Comparison of ENCODE assay signal across 19 cellular contexts in the genomic region with DNA sequence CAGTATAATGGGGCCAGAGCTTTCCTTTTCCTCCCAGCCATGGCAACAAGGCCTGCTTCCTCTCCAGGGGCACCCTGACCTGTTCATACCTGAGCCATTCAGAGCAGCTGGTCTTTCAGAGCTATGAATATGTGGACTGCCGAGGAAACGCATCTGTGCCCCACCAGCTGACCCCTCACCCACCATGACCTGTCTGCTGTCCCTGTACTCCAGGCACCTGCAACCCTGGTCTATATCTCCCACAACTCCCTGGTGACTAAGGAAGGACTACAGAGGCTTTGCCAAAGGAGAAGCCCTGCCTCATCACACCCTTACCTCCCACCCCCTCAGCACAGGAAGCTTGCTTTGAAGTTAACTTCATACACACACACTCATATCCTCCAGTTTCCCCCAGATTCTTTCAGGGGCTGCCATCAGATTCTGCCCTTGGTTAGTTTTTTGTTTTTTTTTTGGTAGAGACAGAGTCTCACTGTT. TPM values are rescaled to one million over a fixed set of nuclear protein-coding genes. Genes with fewer than 3 reads are reported as not detected.
DNase-seq lines count a peak whose midpoint lies in the region; ATAC-seq, FAIRE-seq and TF ChIP-seq lines count a peak whose summit lies in the region.
"Had no signal": no experiment of that assay in that cellular context is flagged by ENCODE, and none has a peak within 500 bp of the region (broad histone marks: within the 10 kb centered on the region; RNA-seq: fewer than 3 reads in every experiment).

No MANE protein-coding gene starts in this region.

- 92% methylated on average over 2 of the region's 2 CpGs for WGBS in HepG2 (ENCODE audit: low lambda C conversion rate)
- WGBS in right lobe of liver (ENCODE audit: insufficient coverage, low coverage, low lambda C conversion rate, missing lambda C conversion rate) = no CpG with 5 or more reads among the region's 2 CpGs

- TF ChIP-seq POLR2A in HepG2 (IDR thresholded peaks at IDR 0.05; ENCODE audit: insufficient read depth in 1 of 2, low read depth in 2 of 2, low read length in 2 of 2) (no peak; a peak in 1 of 4 replicates), right lobe of liver (IDR thresholded peaks at IDR 0.05) (no peak)

- in situ Hi-C loops in HepG2 (cut with HindIII; ENCODE audit: extremely low pct_ligation_motif_present, low pct_unique_long_range_greater_than_20kb) = no loop called here

- H3K27me3 ChIP-seq in HepG2 (ENCODE audit: control insufficient read depth in 1 of 2, insufficient read depth in 2 of 2, low read length in 2 of 2) (no peaks in the 10 kb centered on the region), right lobe of liver (no peaks in the 10 kb centered on the region)
- H3K27me3 ChIP-seq: neural progenitor cell had no signal

- H4K20me1 ChIP-seq in HepG2 (ENCODE audit: insufficient read depth, low read length) = no peaks in the 10 kb centered on the region

- peak overlapping the region; percentile 76 for H3K27ac Mint-ChIP-seq in activated CD4-positive, alpha-beta memory T cell treated with anti-CD3 and anti-CD28 coated beads for 36 hours
- H3K27ac Mint-ChIP-seq in dendritic cell treated with granulocyte-macrophage colony-stimulating factor and Interleukin-4, amounts not matched to agents 40 ng/mL and 50 ng/mL, for 4 days = peak overlapping the region; percentile 45
- peak overlapping the region; percentile 31 for H3K27ac Mint-ChIP-seq in type B pancreatic cell
- H3K27ac Mint-ChIP-seq: neural progenitor cell had no signal

- peaks cover 70% of the 10 kb centered on the region for H3K4me1 ChIP-seq in HepG2 (ENCODE audit: insufficient read depth, low read length)
- peaks cover 0 to 46% (median 16%) of the 10 kb centered on the region in 4 donors for H3K4me1 ChIP-seq in right lobe of liver

- POLR2A ChIA-PET in HepG2 (lab: Yijun Ruan, JAX) = interaction anchor here (0.7 to 7.6 kb wide), 21 partner anchors 8 to 219 kb away, joined by 3 to 177 read pairs (median 11); partner anchors contain the start of genes NBR1, RPL27 and VAT1
- POLR2A ChIA-PET in activated CD4-positive, alpha-beta memory T cell treated with anti-CD3 and anti-CD28 coated beads for 36 hours (lab: Charles Lee) = interaction anchor here (2.6 kb wide), 1 partner anchor 99 kb away, joined by 20 read pairs; no protein-coding TSS in a partner anchor

- no TSS peak for BruUV-seq in HepG2 (replicated peaks; lab: Mats Ljungman, UMichigan)

- CTCF ChIA-PET in HepG2 (lab: Yijun Ruan, JAX; ENCODE audit: low intra/inter-chr PET ratio, low total read pairs) = no interaction called here
- CTCF ChIA-PET in activated CD4-positive, alpha-beta memory T cell treated with anti-CD3 and anti-CD28 coated beads for 36 hours (lab: Charles Lee) = interaction anchor here (0.6 kb wide), 1 partner anchor 97 kb away, joined by 3 read pairs; no protein-coding TSS in a partner anchor

- H3K36me3 Mint-ChIP-seq in activated CD4-positive, alpha-beta memory T cell treated with anti-CD3 and anti-CD28 coated beads for 36 hours = peaks cover 18% of the 10 kb centered on the region
- H3K36me3 Mint-ChIP-seq in dendritic cell treated with granulocyte-macrophage colony-stimulating factor and Interleukin-4, amounts not matched to agents 40 ng/mL and 50 ng/mL, for 4 days (ENCODE audit: low read depth) = peaks cover 100% of the 10 kb centered on the region
- no peaks in the 10 kb centered on the region for H3K36me3 Mint-ChIP-seq in type B pancreatic cell
- H3K36me3 Mint-ChIP-seq: neural progenitor cell had no signal

- FAIRE-seq in HepG2 (lab: Jason Lieb, UNC) = no peak
- FAIRE-seq: G401.6, GM12891 had no signal

- H3K9ac ChIP-seq in HepG2 (ENCODE audit: insufficient read depth, low read depth, low read length) = peak overlapping the region; percentile 67
- H3K9ac ChIP-seq: neural progenitor cell had no signal

- peak overlapping the region; percentile 94 for H3K27ac ChIP-seq in HepG2 (ENCODE audit: extremely low read length, insufficient read depth, low read length)
- no peak overlapping the region for H3K27ac ChIP-seq in right lobe of liver
- H3K27ac ChIP-seq: neural progenitor cell, PC-9 had no signal

- no peak for DNase-seq in HepG2 (ENCODE audit: low spot score)
- DNase-seq in right lobe of liver = no peak
- peak; percentile 33 for DNase-seq in activated CD4-positive, alpha-beta memory T cell treated with anti-CD3 and anti-CD28 coated beads for 36 hours
- DNase-seq in type B pancreatic cell (ENCODE audit: extremely low spot score, unreplicated experiment) = no peak
- no peak for DNase-seq in DMS 273 treated with DMSO at 0.1 percent for 48 hours (lab: John Stamatoyannopoulos, UW)
- no peak for DNase-seq in hippocampal formation (lab: John Stamatoyannopoulos, UW)
- DNase-seq: erythroblast, glutamatergic neuron, mesenchymal stem cell, MV-4-11, NCI-H748 treated with DMSO at 0.1 percent for 48 hours, PC-9 had no signal

- H3K4me3 ChIP-seq in HepG2 (replicated peaks in 1 of 3; ENCODE audit: insufficient read depth in 1 of 3, low read depth in 2 of 3, low read length in 3 of 3) (no peak overlapping the region), right lobe of liver (no peak overlapping the region)
- H3K4me3 ChIP-seq: neural progenitor cell, PC-9 had no signal

- peaks cover 14% of the 10 kb centered on the region for H3K79me2 ChIP-seq in HepG2 (ENCODE audit: insufficient read depth, low read length)

- peak; percentile 3; the same call in 2 of the 3 replicates for ATAC-seq in HepG2
- ATAC-seq in right lobe of liver = no peak
- no peak for ATAC-seq in GM19455 (IDR thresholded peaks at IDR 0.05; ENCODE audit: unreplicated experiment)

- no peak for TF ChIP-seq CTCF in HepG2 (CRISPR knock-in tag; IDR thresholded peaks at IDR 0.05)
- no peak for TF ChIP-seq CTCF in right lobe of liver (IDR thresholded peaks at IDR 0.05)
- no peak for TF ChIP-seq CTCF in type B pancreatic cell (conservative IDR thresholded peaks at IDR 0.05)

- no peaks in the 10 kb centered on the region for H3K9me3 ChIP-seq in HepG2 (ENCODE audit: low read length)
- no peaks in the 10 kb centered on the region for H3K9me3 ChIP-seq in right lobe of liver

- no peak overlapping the region for H2AFZ ChIP-seq in HepG2 (ENCODE audit: low read length)
- H2AFZ ChIP-seq: neural progenitor cell, PC-9 had no signal

- TF ChIP-seq EP300 in HepG2 (IDR thresholded peaks at IDR 0.05; ENCODE audit: low read depth in 2 of 2, low read length in 2 of 2) (no peak), HepG2 (CRISPR knock-in tag; IDR thresholded peaks at IDR 0.05; ENCODE audit: borderline replicate concordance) (no peak)

- H3K9me3 Mint-ChIP-seq in activated CD4-positive, alpha-beta memory T cell treated with anti-CD3 and anti-CD28 coated beads for 36 hours = no peaks in the 10 kb centered on the region
- H3K9me3 Mint-ChIP-seq in dendritic cell treated with granulocyte-macrophage colony-stimulating factor and Interleukin-4, amounts not matched to agents 40 ng/mL and 50 ng/mL, for 4 days = no peaks in the 10 kb centered on the region
- H3K9me3 Mint-ChIP-seq in type B pancreatic cell = no peaks in the 10 kb centered on the region
- H3K9me3 Mint-ChIP-seq: neural progenitor cell had no signal

- H3K4me2 ChIP-seq in HepG2 (ENCODE audit: low read depth, low read length) = peak overlapping the region; percentile 40
- H3K4me2 ChIP-seq: neural progenitor cell, PC-9 had no signal

- peaks cover 11 to 44% of the 10 kb centered on the region in 2 experiments for H3K36me3 ChIP-seq in HepG2 (replicated peaks in 1 of 2; ENCODE audit: control insufficient read depth in 1 of 2, insufficient read depth in 2 of 2, low read length in 2 of 2)
- peaks cover 0 to 9% (median 1%) of the 10 kb centered on the region in 4 donors for H3K36me3 ChIP-seq in right lobe of liver
- H3K36me3 ChIP-seq: neural progenitor cell had no signal

- intact Hi-C loops in HepG2 (cut with micrococcal nuclease; ENCODE audit: unreplicated experiment) (loop anchor here (2.0 kb wide), 1 partner anchor 47 kb away; the partner anchor contains the start of gene NBR1), right lobe of liver (cut with DNase I) (no loop called here)
- intact Hi-C loops in activated CD4-positive, alpha-beta memory T cell treated with anti-CD3 and anti-CD28 coated beads for 36 hours (cut with micrococcal nuclease) = loop anchor here (10.0 kb wide), 1 partner anchor 267 kb away; the partner anchor contains the start of gene DHX8
- intact Hi-C loops in dendritic cell treated with granulocyte-macrophage colony-stimulating factor and Interleukin-4, amounts not matched to agents 40 ng/mL and 50 ng/mL, for 4 days (cut with micrococcal nuclease) = no loop called here

- no peak for TF ChIP-seq RAD21 in HepG2 (CRISPR knock-in tag; IDR thresholded peaks at IDR 0.05)

- peaks cover 27% of the 10 kb centered on the region for H3K4me1 Mint-ChIP-seq in activated CD4-positive, alpha-beta memory T cell treated with anti-CD3 and anti-CD28 coated beads for 36 hours (ENCODE audit: low read depth)
- peaks cover 84% of the 10 kb centered on the region for H3K4me1 Mint-ChIP-seq in dendritic cell treated with granulocyte-macrophage colony-stimulating factor and Interleukin-4, amounts not matched to agents 40 ng/mL and 50 ng/mL, for 4 days (ENCODE audit: low read depth)
- peaks cover 9% of the 10 kb centered on the region for H3K4me1 Mint-ChIP-seq in type B pancreatic cell (ENCODE audit: unreplicated experiment)

- H3K4me3 Mint-ChIP-seq in activated CD4-positive, alpha-beta memory T cell treated with anti-CD3 and anti-CD28 coated beads for 36 hours = no peak overlapping the region
- no peak overlapping the region for H3K4me3 Mint-ChIP-seq in dendritic cell treated with granulocyte-macrophage colony-stimulating factor and Interleukin-4, amounts not matched to agents 40 ng/mL and 50 ng/mL, for 4 days
- H3K4me3 Mint-ChIP-seq in type B pancreatic cell = no peak overlapping the region
- H3K4me3 Mint-ChIP-seq: neural progenitor cell had no signal

- H3K27me3 Mint-ChIP-seq in activated CD4-positive, alpha-beta memory T cell treated with anti-CD3 and anti-CD28 coated beads for 36 hours = no peaks in the 10 kb centered on the region
- no peaks in the 10 kb centered on the region for H3K27me3 Mint-ChIP-seq in dendritic cell treated with granulocyte-macrophage colony-stimulating factor and Interleukin-4, amounts not matched to agents 40 ng/mL and 50 ng/mL, for 4 days
- no peaks in the 10 kb centered on the region for H3K27me3 Mint-ChIP-seq in type B pancreatic cell

RNA-seq across cellular contexts. Expression of gene TMEM106A, which starts 6.0 kb away (rescaled TPM):
- 7.3 and 16.9 TPM in 2 replicates for total RNA-seq in HepG2 (2016; rRNA removed; fragmentation: Illumina TruSeq; extraction: Trizol)
- total RNA-seq in HepG2 (2016; cell fraction: cytosol; rRNA removed; fragmentation: Illumina TruSeq; extraction: Trizol; ENCODE audit: low read depth) = 3.9 and 4.5 TPM in 2 replicates
- total RNA-seq in HepG2 (2016; cell fraction: insoluble cytoplasmic fraction; rRNA removed; fragmentation: Illumina TruSeq; extraction: Trizol) = 6.1 and 18.6 TPM in 2 replicates
- 6.4 and 6.9 TPM in 2 replicates for total RNA-seq in HepG2 (2016; cell fraction: membrane; rRNA removed; fragmentation: Illumina TruSeq; extraction: Trizol)
- 20.5 and 23.8 TPM in 2 replicates for total RNA-seq in HepG2 (2016; cell fraction: nucleus; rRNA removed; fragmentation: Illumina TruSeq; extraction: Trizol)
- 34.9 and 35.9 TPM in 2 replicates for polyA plus RNA-seq in HepG2 (2011; rRNA removed)
- polyA plus RNA-seq in HepG2 (2011; cell fraction: cytosol; rRNA removed) = 23.9 and 25.0 TPM in 2 replicates
- polyA plus RNA-seq in HepG2 (2011; cell fraction: nucleus; rRNA removed) = 47.7 and 53.8 TPM in 2 replicates
- polyA plus RNA-seq in HepG2 (2012) = 16.4 and 17.3 TPM in 2 replicates
- 1.5 and 1.7 TPM in 2 replicates for polyA plus RNA-seq in HepG2 (2016; cell fraction: cytosol; fragmentation: Illumina TruSeq; extraction: Trizol; ENCODE audit: low read depth)
- polyA plus RNA-seq in HepG2 (2016; cell fraction: insoluble cytoplasmic fraction; fragmentation: Illumina TruSeq; extraction: Trizol; ENCODE audit: low read depth) = 4.9 and 7.2 TPM in 2 replicates
- 2.8 and 3.9 TPM in 2 replicates for polyA plus RNA-seq in HepG2 (2016; cell fraction: membrane; fragmentation: Illumina TruSeq; extraction: Trizol; ENCODE audit: low read depth)
- 25.2 and 27.5 TPM in 2 replicates for polyA plus RNA-seq in HepG2 (2016; cell fraction: nucleus; fragmentation: Illumina TruSeq; extraction: Trizol; ENCODE audit: insufficient read depth, low read depth)
- polyA minus RNA-seq in HepG2 (2011; rRNA and poly(A)+ RNA removed; ENCODE audit: low replicate concordance) = 1.4 and 123 TPM in 2 replicates
- 16.5 and 18.7 TPM in 2 replicates for polyA minus RNA-seq in HepG2 (2011; cell fraction: cytosol; rRNA and poly(A)+ RNA removed)
- 64.1 and 65.3 TPM in 2 replicates for polyA minus RNA-seq in HepG2 (2011; cell fraction: nucleus; rRNA and poly(A)+ RNA removed)
- total RNA-seq in right lobe of liver = 1 to 10 TPM; 3.1 to 8.4 (median 4.5) TPM
- 10 to 100 TPM; 10.1 to 10.4 TPM for total RNA-seq in activated CD4-positive, alpha-beta memory T cell treated with anti-CD3 and anti-CD28 coated beads for 36 hours
- 4.4 TPM in 2 replicates for total RNA-seq in type B pancreatic cell (ENCODE audit: low replicate concordance)

RNA-seq across cellular contexts. Expression of gene CCDC200, which starts 10.8 kb away (rescaled TPM):
- total RNA-seq in HepG2 (2016; rRNA removed; fragmentation: Illumina TruSeq; extraction: Trizol) = not detected in 2 replicates
- not detected in 2 replicates for total RNA-seq in HepG2 (2016; cell fraction: cytosol; rRNA removed; fragmentation: Illumina TruSeq; extraction: Trizol; ENCODE audit: low read depth)
- not detected in 2 replicates for total RNA-seq in HepG2 (2016; cell fraction: insoluble cytoplasmic fraction; rRNA removed; fragmentation: Illumina TruSeq; extraction: Trizol)
- total RNA-seq in HepG2 (2016; cell fraction: membrane; rRNA removed; fragmentation: Illumina TruSeq; extraction: Trizol) = not detected in 2 replicates
- total RNA-seq in HepG2 (2016; cell fraction: nucleus; rRNA removed; fragmentation: Illumina TruSeq; extraction: Trizol) = not detected in 2 replicates
- not detected in 2 replicates for polyA plus RNA-seq in HepG2 (2011; rRNA removed)
- polyA plus RNA-seq in HepG2 (2011; cell fraction: cytosol; rRNA removed) = not detected in 2 replicates
- 0.35 TPM in 1 of 2 replicates, not detected in the other for polyA plus RNA-seq in HepG2 (2011; cell fraction: nucleus; rRNA removed)
- polyA plus RNA-seq in HepG2 (2012) = 3.0 and 6.9 TPM in 2 replicates
- not detected in 2 replicates for polyA plus RNA-seq in HepG2 (2016; cell fraction: cytosol; fragmentation: Illumina TruSeq; extraction: Trizol; ENCODE audit: low read depth)
- polyA plus RNA-seq in HepG2 (2016; cell fraction: insoluble cytoplasmic fraction; fragmentation: Illumina TruSeq; extraction: Trizol; ENCODE audit: low read depth) = not detected in 2 replicates
- polyA plus RNA-seq in HepG2 (2016; cell fraction: membrane; fragmentation: Illumina TruSeq; extraction: Trizol; ENCODE audit: low read depth) = not detected in 2 replicates
- not detected in 2 replicates for polyA plus RNA-seq in HepG2 (2016; cell fraction: nucleus; fragmentation: Illumina TruSeq; extraction: Trizol; ENCODE audit: insufficient read depth, low read depth)
- 0.28 and 0.48 TPM in 2 replicates for polyA minus RNA-seq in HepG2 (2011; rRNA and poly(A)+ RNA removed; ENCODE audit: low replicate concordance)
- not detected in 2 replicates for polyA minus RNA-seq in HepG2 (2011; cell fraction: cytosol; rRNA and poly(A)+ RNA removed)
- polyA minus RNA-seq in HepG2 (2011; cell fraction: nucleus; rRNA and poly(A)+ RNA removed) = 1.3 and 1.6 TPM in 2 replicates
- total RNA-seq in right lobe of liver = not detected
- total RNA-seq in activated CD4-positive, alpha-beta memory T cell treated with anti-CD3 and anti-CD28 coated beads for 36 hours = not detected
- total RNA-seq in type B pancreatic cell (ENCODE audit: low replicate concordance) = not detected in 2 replicates
- total RNA-seq: H4, PC-9, urinary bladder had no signal
- polyA plus RNA-seq: urinary bladder had no signal

RNA-seq across cellular contexts. Expression of gene RNU2-1, which starts 16.1 kb away (rescaled TPM):
- total RNA-seq in HepG2 (2016; rRNA removed; fragmentation: Illumina TruSeq; extraction: Trizol) (not detected in 2 replicates), right lobe of liver (1,000 to 10,000 TPM in 3 of 6 experiments, 100 to 1,000 TPM in 1, not detected in 2; 626 to 4,576 (median 3,287) TPM), type B pancreatic cell (ENCODE audit: low replicate concordance) (3,940 and 6,478 TPM in 2 replicates)
- 7.5 and 10.4 TPM in 2 replicates for total RNA-seq in HepG2 (2016; cell fraction: cytosol; rRNA removed; fragmentation: Illumina TruSeq; extraction: Trizol; ENCODE audit: low read depth)
- not detected in 2 replicates for total RNA-seq in HepG2 (2016; cell fraction: insoluble cytoplasmic fraction; rRNA removed; fragmentation: Illumina TruSeq; extraction: Trizol)
- total RNA-seq in HepG2 (2016; cell fraction: membrane; rRNA removed; fragmentation: Illumina TruSeq; extraction: Trizol) = not detected in 2 replicates
- total RNA-seq in HepG2 (2016; cell fraction: nucleus; rRNA removed; fragmentation: Illumina TruSeq; extraction: Trizol) = not detected in 2 replicates
- polyA plus RNA-seq in HepG2 (2011; rRNA removed) = not detected in 2 replicates
- not detected in 2 replicates for polyA plus RNA-seq in HepG2 (2011; cell fraction: cytosol; rRNA removed)
- polyA plus RNA-seq in HepG2 (2011; cell fraction: nucleus; rRNA removed) = not detected in 2 replicates
- not detected in 2 replicates for polyA plus RNA-seq in HepG2 (2012)
- polyA plus RNA-seq in HepG2 (2016; cell fraction: cytosol; fragmentation: Illumina TruSeq; extraction: Trizol; ENCODE audit: low read depth) = not detected in 2 replicates
- not detected in 2 replicates for polyA plus RNA-seq in HepG2 (2016; cell fraction: insoluble cytoplasmic fraction; fragmentation: Illumina TruSeq; extraction: Trizol; ENCODE audit: low read depth)
- polyA plus RNA-seq in HepG2 (2016; cell fraction: membrane; fragmentation: Illumina TruSeq; extraction: Trizol; ENCODE audit: low read depth) = not detected in 2 replicates
- not detected in 2 replicates for polyA plus RNA-seq in HepG2 (2016; cell fraction: nucleus; fragmentation: Illumina TruSeq; extraction: Trizol; ENCODE audit: insufficient read depth, low read depth)
- polyA minus RNA-seq in HepG2 (2011; rRNA and poly(A)+ RNA removed; ENCODE audit: low replicate concordance) = not detected in 2 replicates
- not detected in 2 replicates for polyA minus RNA-seq in HepG2 (2011; cell fraction: cytosol; rRNA and poly(A)+ RNA removed)
- polyA minus RNA-seq in HepG2 (2011; cell fraction: nucleus; rRNA and poly(A)+ RNA removed) = not detected in 2 replicates
- 1,000 to 10,000 TPM; 5,509 to 5,687 TPM for total RNA-seq in activated CD4-positive, alpha-beta memory T cell treated with anti-CD3 and anti-CD28 coated beads for 36 hours
- total RNA-seq: H4, urinary bladder had no signal
- polyA plus RNA-seq: urinary bladder had no signal

RNA-seq across cellular contexts. Expression of gene NBR1, which starts 46.6 kb away (rescaled TPM):
- 51.7 and 79.0 TPM in 2 replicates for total RNA-seq in HepG2 (2016; rRNA removed; fragmentation: Illumina TruSeq; extraction: Trizol)
- total RNA-seq in HepG2 (2016; cell fraction: cytosol; rRNA removed; fragmentation: Illumina TruSeq; extraction: Trizol; ENCODE audit: low read depth) = 9.9 and 10.8 TPM in 2 replicates
- 50.3 and 77.3 TPM in 2 replicates for total RNA-seq in HepG2 (2016; cell fraction: insoluble cytoplasmic fraction; rRNA removed; fragmentation: Illumina TruSeq; extraction: Trizol)
- total RNA-seq in HepG2 (2016; cell fraction: membrane; rRNA removed; fragmentation: Illumina TruSeq; extraction: Trizol) = 20.1 and 22.1 TPM in 2 replicates
- total RNA-seq in HepG2 (2016; cell fraction: nucleus; rRNA removed; fragmentation: Illumina TruSeq; extraction: Trizol) = 35.7 and 36.9 TPM in 2 replicates
- 102 and 121 TPM in 2 replicates for polyA plus RNA-seq in HepG2 (2011; rRNA removed)
- polyA plus RNA-seq in HepG2 (2011; cell fraction: cytosol; rRNA removed) = 87.1 and 91.6 TPM in 2 replicates
- polyA plus RNA-seq in HepG2 (2011; cell fraction: nucleus; rRNA removed) = 53.9 and 55.2 TPM in 2 replicates
- 78.0 and 105 TPM in 2 replicates for polyA plus RNA-seq in HepG2 (2012)
- 5.5 and 5.9 TPM in 2 replicates for polyA plus RNA-seq in HepG2 (2016; cell fraction: cytosol; fragmentation: Illumina TruSeq; extraction: Trizol; ENCODE audit: low read depth)
- polyA plus RNA-seq in HepG2 (2016; cell fraction: insoluble cytoplasmic fraction; fragmentation: Illumina TruSeq; extraction: Trizol; ENCODE audit: low read depth) = 70.0 and 71.8 TPM in 2 replicates
- polyA plus RNA-seq in HepG2 (2016; cell fraction: membrane; fragmentation: Illumina TruSeq; extraction: Trizol; ENCODE audit: low read depth) = 8.4 and 9.8 TPM in 2 replicates
- 40.5 and 50.3 TPM in 2 replicates for polyA plus RNA-seq in HepG2 (2016; cell fraction: nucleus; fragmentation: Illumina TruSeq; extraction: Trizol; ENCODE audit: insufficient read depth, low read depth)
- polyA minus RNA-seq in HepG2 (2011; rRNA and poly(A)+ RNA removed; ENCODE audit: low replicate concordance) = 94.6 and 191 TPM in 2 replicates
- 125 and 130 TPM in 2 replicates for polyA minus RNA-seq in HepG2 (2011; cell fraction: cytosol; rRNA and poly(A)+ RNA removed)
- 95.0 and 120 TPM in 2 replicates for polyA minus RNA-seq in HepG2 (2011; cell fraction: nucleus; rRNA and poly(A)+ RNA removed)
- total RNA-seq in right lobe of liver = 10 to 100 TPM; 34.7 to 71.0 (median 49.2) TPM
- total RNA-seq in activated CD4-positive, alpha-beta memory T cell treated with anti-CD3 and anti-CD28 coated beads for 36 hours = 10 to 100 TPM; 62.0 to 65.9 TPM
- total RNA-seq in type B pancreatic cell (ENCODE audit: low replicate concordance) = 60.8 and 65.9 TPM in 2 replicates

Comparison
In these comparisons a context has a peak if more than half of its experiments do, and no peak if none do; other contexts are left out.
1. intact Hi-C loops: an anchor here in HepG2 (2.0 kb wide) and activated CD4-positive, alpha-beta memory T cell treated with anti-CD3 and anti-CD28 coated beads for 36 hours (10.0 kb wide); none called in right lobe of liver and dendritic cell treated with granulocyte-macrophage colony-stimulating factor and Interleukin-4, amounts not matched to agents 40 ng/mL and 50 ng/mL, for 4 days.